Comparison of ENCODE assay signal across 13 cellular contexts in the genomic region with DNA sequence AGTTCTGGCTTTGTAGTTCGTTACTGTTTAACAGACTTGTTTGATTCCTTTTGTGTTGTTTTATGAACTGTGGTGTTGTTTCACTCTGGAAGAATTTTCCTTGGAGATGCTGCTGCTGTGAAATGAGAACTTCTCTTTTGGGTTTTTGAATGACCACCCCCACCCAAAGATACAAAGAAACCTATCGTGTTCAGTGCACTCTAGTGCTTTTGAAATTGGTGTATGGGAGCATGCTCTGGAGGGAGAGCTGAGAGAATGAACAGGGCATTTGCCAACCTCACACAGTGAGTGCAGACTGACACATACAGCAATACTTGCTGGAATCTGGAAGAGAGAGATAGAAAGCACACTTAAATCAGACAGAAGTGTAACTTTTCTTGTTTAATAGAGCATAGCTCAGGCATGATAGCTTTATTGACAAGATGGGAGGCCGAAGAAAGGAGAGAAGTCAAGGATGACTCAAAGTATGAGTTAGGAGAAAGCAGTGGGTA.
DNase-seq lines count a peak whose midpoint lies in the region; ATAC-seq and TF ChIP-seq lines count a peak whose summit lies in the region.
"Had no signal": no experiment of that assay in that cellular context is flagged by ENCODE, and none has a peak within 500 bp of the region (broad histone marks: within the 10 kb centered on the region; RNA-seq: fewer than 3 reads in every experiment).

No MANE protein-coding gene starts in this region.

- no peak overlapping the region for H3K4me2 ChIP-seq in OCI-LY7 (ENCODE audit: low read length)

- no peaks in the 10 kb centered on the region for H3K36me3 ChIP-seq in MG63
- no peaks in the 10 kb centered on the region for H3K36me3 ChIP-seq in prostate gland
- no peaks in the 10 kb centered on the region for H3K36me3 ChIP-seq in OCI-LY7 (ENCODE audit: insufficient read depth, low read length)

- TF ChIP-seq CTCF in AG10803 (conservative IDR thresholded peaks at IDR 0.05; ENCODE audit: low read length) (no peak), prostate gland (IDR thresholded peaks at IDR 0.05) (no peak), OCI-LY7 (conservative IDR thresholded peaks at IDR 0.05; ENCODE audit: low read length) (no peak)

- intact Hi-C loops in prostate gland (cut with DNase I), result no loop called here
- intact Hi-C loops in OCI-LY7 (cut with micrococcal nuclease; ENCODE audit: unreplicated experiment), result no loop called here

- H3K9me3 ChIP-seq in MG63, result no peaks in the 10 kb centered on the region
- H3K9me3 ChIP-seq in prostate gland, result no peaks in the 10 kb centered on the region
- H3K9me3 ChIP-seq in OCI-LY7 (ENCODE audit: low read length), result no peaks in the 10 kb centered on the region

- no peaks in the 10 kb centered on the region for H3K9me2 ChIP-seq in OCI-LY7 (ENCODE audit: insufficient read depth, low read length)

- TF ChIP-seq POLR2A in prostate gland (IDR thresholded peaks at IDR 0.05), result no peak

- no TSS peak for BruUV-seq in OCI-LY7 (replicated peaks; lab: Mats Ljungman, UMichigan)

- H3K79me2 ChIP-seq in OCI-LY7 (ENCODE audit: insufficient read depth, low read depth, low read length), result no peaks in the 10 kb centered on the region

- H3K27ac ChIP-seq in epithelial cell of prostate (peak overlapping the region; percentile 82), prostate gland (peak overlapping the region; percentile 1 to 36), OCI-LY7 (ENCODE audit: low read depth, low read length, poor library complexity, severe bottlenecking) (no peak overlapping the region)
- H3K27ac ChIP-seq: HL-60 had no signal

- no peak for ATAC-seq in HG02938 (IDR thresholded peaks at IDR 0.05; ENCODE audit: unreplicated experiment)
- ATAC-seq: activated T-cell treated with anti-CD3 and anti-CD28 coated beads, Interleukin-2, amount 50 U/mL, for 72 hours had no signal

- H2AFZ ChIP-seq in OCI-LY7 (ENCODE audit: low read length), result no peak overlapping the region

- WGBS in prostate gland, result 37% methylated on average over 3 of the region's 3 CpGs

- H3K27me3 ChIP-seq in MG63 (no peaks in the 10 kb centered on the region), prostate gland (replicated peaks; ENCODE audit: insufficient read depth) (no peaks in the 10 kb centered on the region)

- DNase-seq in AG10803 (ENCODE audit: low read depth) (peak; percentile 59), MG63 (peak; percentile 40), epithelial cell of prostate (ENCODE audit: low read depth, low spot score) (no peak), prostate gland (ENCODE audit: low spot score) (no peak), inferior parietal cortex (ENCODE audit: extremely low spot score) (no peak), OCI-LY7 (ENCODE audit: low spot score) (no peak), OCI-M2 (lab: John Stamatoyannopoulos, UW; ENCODE audit: unreplicated experiment) (no peak)
- DNase-seq: activated B cell treated with CpG ODN at 0.5 μM for 24 hours; activated T-cell treated with anti-CD3 and anti-CD28 coated beads, Interleukin-2, amount 50 U/mL, for 72 hours; immature natural killer cell; stimulated activated CD4-positive, alpha-beta T cell treated with anti-CD3 and anti-CD28 coated beads, Interleukin-15, amount 100 ng/mL, for 24 hours had no signal

- CTCF ChIA-PET in OCI-LY7 (lab: Charles Lee; ENCODE audit: unreplicated experiment), result no interaction called here

- no peaks in the 10 kb centered on the region for H4K20me1 ChIP-seq in OCI-LY7 (ENCODE audit: insufficient read depth, low read length)

- H3K4me3 ChIP-seq in AG10803 (ENCODE audit: low read length), result no peak overlapping the region
- no peak overlapping the region for H3K4me3 ChIP-seq in MG63
- H3K4me3 ChIP-seq in prostate gland, result no peak overlapping the region
- no peak overlapping the region for H3K4me3 ChIP-seq in OCI-LY7 (ENCODE audit: low read depth, low read length, poor library complexity, severe bottlenecking)

- H3K4me1 ChIP-seq in prostate gland (replicated peaks) (peaks cover 4% of the 10 kb centered on the region), OCI-LY7 (ENCODE audit: insufficient read depth, low read length, poor library complexity, severe bottlenecking) (no peaks in the 10 kb centered on the region)

- POLR2A ChIA-PET in OCI-LY7 (lab: Charles Lee), result interaction anchor here (0.6 kb wide), 1 partner anchor 1136 kb away, joined by 5 read pairs; no protein-coding TSS in a partner anchor

Comparison
In these comparisons a context has a peak if more than half of its experiments do, and no peak if none do; other contexts are left out.
1. DNase-seq: peak in AG10803 (single experiment) and MG63 (single experiment); none in epithelial cell of prostate (single experiment), prostate gland (single experiment), inferior parietal cortex (single experiment), OCI-LY7 (single experiment) and OCI-M2 (single experiment).